16 cellular contexts compared by ENCODE assay signal in genomic region chr22:19665784-19666662, GRCh38. TPM values are rescaled to one million over a fixed set of nuclear protein-coding genes. Genes with fewer than 3 reads are reported as not detected.
DNase-seq lines count a peak whose midpoint lies in the region; ATAC-seq and TF ChIP-seq lines count a peak whose summit lies in the region.
"Had no signal": no experiment of that assay in that cellular context is flagged by ENCODE, and none has a peak within 500 bp of the region (broad histone marks: within the 10 kb centered on the region; RNA-seq: fewer than 3 reads in every experiment).

No MANE protein-coding gene starts in this region.

- TF ChIP-seq RAD21 in SK-N-SH (IDR thresholded peaks at IDR 0.05; ENCODE audit: low read length): no peak

- H3K9me3 ChIP-seq in SK-N-SH: no peaks in the 10 kb centered on the region
- H3K9me3 ChIP-seq in neuronal stem cell (replicated peaks in 1 of 2; ENCODE audit: control insufficient read depth in 2 of 2, insufficient read depth in 1 of 2, low read depth in 1 of 2, low read length in 2 of 2): no peaks in the 10 kb centered on the region
- H3K9me3 ChIP-seq: Peyer's patch had no signal

- H3K23ac ChIP-seq in neuronal stem cell (ENCODE audit: low read depth, low read length, poor library complexity): no peak overlapping the region

- no peaks in the 10 kb centered on the region for H3K79me1 ChIP-seq in neuronal stem cell (ENCODE audit: low read depth, low read length)

- no peaks in the 10 kb centered on the region for H3K79me2 ChIP-seq in SK-N-SH (ENCODE audit: insufficient read depth)

- peak overlapping the region; percentile 63 for H3K18ac ChIP-seq in neuronal stem cell (ENCODE audit: low read length)

- no peak overlapping the region for H4K91ac ChIP-seq in neuronal stem cell (ENCODE audit: low read depth, low read length, poor library complexity)

- POLR2A ChIA-PET in SK-N-SH (lab: Yijun Ruan, JAX): no interaction called here

- CTCF ChIA-PET in SK-N-SH (lab: Yijun Ruan, JAX): interaction anchor here (3.0 kb wide), 1 partner anchor 14 kb away, joined by 13 read pairs; no protein-coding TSS in a partner anchor

- in situ Hi-C loops in brain microvascular endothelial cell (cut with HindIII; ENCODE audit: low pct_ligation_motif_present, low sequenced_read_pairs): no loop called here

- no peak overlapping the region for H2BK5ac ChIP-seq in neuronal stem cell (ENCODE audit: low read length)

- no peak overlapping the region for H2BK15ac ChIP-seq in neuronal stem cell (ENCODE audit: low read length)

- no peaks in the 10 kb centered on the region for H3K36me3 ChIP-seq in SK-N-SH (replicated peaks in 1 of 2; ENCODE audit: control insufficient read depth in 1 of 2, insufficient read depth in 2 of 2, low read length in 1 of 2)
- H3K36me3 ChIP-seq in brain microvascular endothelial cell (replicated peaks): no peaks in the 10 kb centered on the region
- no peaks in the 10 kb centered on the region for H3K36me3 ChIP-seq in neuronal stem cell (replicated peaks in 1 of 2; ENCODE audit: control insufficient read depth in 2 of 2, insufficient read depth in 2 of 2, low read length in 2 of 2)
- H3K36me3 ChIP-seq: Peyer's patch had no signal

- no peak overlapping the region for H3K14ac ChIP-seq in neuronal stem cell (ENCODE audit: low read length)

- no peak overlapping the region for H2BK120ac ChIP-seq in neuronal stem cell (ENCODE audit: low read depth, low read length)

- H3K9me2 ChIP-seq in SK-N-SH: no peaks in the 10 kb centered on the region

- H3K4me2 ChIP-seq in SK-N-SH: peak overlapping the region; percentile 59; the same call in 1 of the 2 replicates
- H3K4me2 ChIP-seq in neuronal stem cell (ENCODE audit: insufficient read depth, low read length, poor library complexity, severe bottlenecking): no peak overlapping the region

- no peaks in the 10 kb centered on the region for H4K20me1 ChIP-seq in SK-N-SH (ENCODE audit: insufficient read depth)

- peak overlapping the region in 1 of 2 experiments; percentile 85; a peak in 2 of 4 replicates for H3K27ac ChIP-seq in SK-N-SH (ENCODE audit: low read depth in 2 of 2, low read length in 1 of 2)
- H3K27ac ChIP-seq in brain microvascular endothelial cell: peak overlapping the region; percentile 84
- H3K27ac ChIP-seq in neuronal stem cell (replicated peaks; ENCODE audit: low read length): no peak overlapping the region
- H3K27ac ChIP-seq: C4-2B, Peyer's patch had no signal

- H4K8ac ChIP-seq in neuronal stem cell (ENCODE audit: low read depth, low read length): no peak overlapping the region

- TF ChIP-seq CTCF in SK-N-SH (IDR thresholded peaks at IDR 0.05): no peak
- no peak for TF ChIP-seq CTCF in brain microvascular endothelial cell (IDR thresholded peaks at IDR 0.05; ENCODE audit: low read depth, low read length, missing control alignments)
- TF ChIP-seq CTCF in GM20000 (IDR thresholded peaks at IDR 0.05; ENCODE audit: extremely low read depth, missing control alignments): no peak

- H3K9ac ChIP-seq in SK-N-SH (no peak overlapping the region), neuronal stem cell (ENCODE audit: low read depth, low read length, poor library complexity) (peak overlapping the region; percentile 3)

- H3K4ac ChIP-seq in neuronal stem cell (ENCODE audit: low read length): no peak overlapping the region

- 75% methylated on average over 10 of the region's 26 CpGs for WGBS in SK-N-SH (ENCODE audit: low lambda C conversion rate)
- no CpG with 5 or more reads among the region's 26 CpGs for WGBS in neuronal stem cell (ENCODE audit: extremely low coverage in 2 of 2, insufficient read length in 2 of 2, insufficient replicate concordance in 1 of 2), 2 donors

- H3K4me1 ChIP-seq in SK-N-SH (ENCODE audit: control insufficient read depth in 1 of 2, insufficient read depth in 2 of 2, low read depth in 1 of 2, low read length in 1 of 2) (peaks cover 15 to 23% of the 10 kb centered on the region in 2 experiments; a peak in 3 of 4 replicates), neuronal stem cell (ENCODE audit: control insufficient read depth in 2 of 2, insufficient read depth in 1 of 2, low read depth in 1 of 2, low read length in 2 of 2) (peaks cover 4 to 5% of the 10 kb centered on the region in 2 donors)
- H3K4me1 ChIP-seq: Peyer's patch had no signal

- H3K27me3 ChIP-seq in SK-N-SH (ENCODE audit: insufficient read depth): no peaks in the 10 kb centered on the region
- no peaks in the 10 kb centered on the region for H3K27me3 ChIP-seq in brain microvascular endothelial cell (replicated peaks)
- H3K27me3 ChIP-seq in neuronal stem cell (ENCODE audit: control insufficient read depth in 3 of 3, insufficient read depth in 3 of 3, low read depth in 1 of 3, low read length in 3 of 3): peaks cover 0 to 44% (median 0%) of the 10 kb centered on the region in 3 experiments
- H3K27me3 ChIP-seq: Peyer's patch had no signal

- DNase-seq in SK-N-SH (no peak), brain microvascular endothelial cell (no peak), neuronal stem cell (ENCODE audit: low spot score) (no peak), GM20000 (ENCODE audit: low spot score) (no peak), NCI-H187 treated with DMSO at 0.1 percent for 48 hours (lab: John Stamatoyannopoulos, UW) (no peak)
- DNase-seq: 8988T, NCI-H1417, NCI-H2029, NCI-H2171 treated with DMSO at 0.1 percent for 48 hours, NCI-H774, Peyer's patch, SHP77 had no signal

- TF ChIP-seq EP300 in SK-N-SH (IDR thresholded peaks at IDR 0.05; ENCODE audit: borderline replicate concordance in 1 of 2, low read depth in 1 of 2, low read length in 1 of 2): no peak

- no peak overlapping the region for H2BK12ac ChIP-seq in neuronal stem cell (ENCODE audit: low read length)

- H3F3A ChIP-seq in SK-N-SH (replicated peaks; ENCODE audit: insufficient read depth): peaks cover 4% of the 10 kb centered on the region

- H3K4me3 ChIP-seq in SK-N-SH (ENCODE audit: low read depth in 2 of 2, low read length in 1 of 2) (no peak overlapping the region), brain microvascular endothelial cell (ENCODE audit: low read depth, low read length) (no peak overlapping the region), neuronal stem cell (ENCODE audit: low read length in 2 of 2) (no peak overlapping the region)
- H3K4me3 ChIP-seq: Peyer's patch had no signal

- ATAC-seq in SK-N-SH treated with all-trans-retinoic acid at 6 μM for 48 hours: no peak
- no peak for ATAC-seq in HG03565 (IDR thresholded peaks at IDR 0.05; ENCODE audit: unreplicated experiment)
- no peak for ATAC-seq in HG03108 (IDR thresholded peaks at IDR 0.05; ENCODE audit: unreplicated experiment)

- H2AK5ac ChIP-seq in neuronal stem cell (ENCODE audit: low read depth, low read length): peak overlapping the region; percentile 39

- H2AFZ ChIP-seq in SK-N-SH (ENCODE audit: low read depth) (peak overlapping the region; percentile 57; the same call in 1 of the 2 replicates), neuronal stem cell (ENCODE audit: low read length) (no peak overlapping the region)

TF ChIP-seq in SK-N-SH, 30 proteins besides CTCF, POLR2A, EP300 and RAD21:
- TF ChIP-seq MXI1 (IDR thresholded peaks at IDR 0.05; ENCODE audit: low read depth, low read length): no peak

TF ChIP-seq in SK-N-SH treated with all-trans-retinoic acid at 6 μM for 48 hours, 23 proteins besides CTCF, POLR2A, EP300 and RAD21 (continues in another document):
- TF ChIP-seq ZNF8 (CRISPR knock-in tag; IDR thresholded peaks at IDR 0.05) (no peak), OSR1 (CRISPR knock-in tag; IDR thresholded peaks at IDR 0.05) (no peak), CSRNP3 (CRISPR knock-in tag; IDR thresholded peaks at IDR 0.05) (no peak), BACH2 (CRISPR knock-in tag; IDR thresholded peaks at IDR 0.05; ENCODE audit: borderline replicate concordance) (no peak), ISL1 (CRISPR knock-in tag; IDR thresholded peaks at IDR 0.05) (no peak), TCF4 (CRISPR knock-in tag; IDR thresholded peaks at IDR 0.05; ENCODE audit: borderline replicate concordance) (no peak), PPARA (CRISPR knock-in tag; IDR thresholded peaks at IDR 0.05; ENCODE audit: borderline replicate concordance) (no peak), TOX (CRISPR knock-in tag; IDR thresholded peaks at IDR 0.05; ENCODE audit: borderline replicate concordance) (no peak), ZNF70 (CRISPR knock-in tag; IDR thresholded peaks at IDR 0.05) (no peak)

RNA-seq across cellular contexts. Expression of gene SEPTIN5, which starts 48.3 kb away (rescaled TPM):
- polyA plus RNA-seq in SK-N-SH (2012; rRNA removed): 10.4 and 14.0 TPM in 2 replicates
- 6.1 and 11.1 TPM in 2 replicates for polyA plus RNA-seq in SK-N-SH (2012; cell fraction: cytosol; rRNA removed)
- 34.8 and 52.6 TPM in 2 replicates for polyA plus RNA-seq in SK-N-SH (2012; cell fraction: nucleus; rRNA removed)
- polyA plus RNA-seq in neuronal stem cell (2013, experiment 1 of 2): 23.1 TPM
- 21.3 TPM for polyA plus RNA-seq in neuronal stem cell (2013, experiment 2 of 2)

RNA-seq across cellular contexts. Expression of gene GP1BB, which starts 57.3 kb away (rescaled TPM):
- polyA plus RNA-seq in SK-N-SH (2012; rRNA removed): 0.49 and 1.5 TPM in 2 replicates
- polyA plus RNA-seq in SK-N-SH (2012; cell fraction: cytosol; rRNA removed): 0.49 and 0.85 TPM in 2 replicates
- polyA plus RNA-seq in SK-N-SH (2012; cell fraction: nucleus; rRNA removed): 7.2 and 43.4 TPM in 2 replicates
- 2.5 TPM for polyA plus RNA-seq in neuronal stem cell (2013, experiment 1 of 2)
- 2.6 TPM for polyA plus RNA-seq in neuronal stem cell (2013, experiment 2 of 2)
